1 cellular context compared by ENCODE assay signal in genomic region chr6:107536183-107536582, GRCh38.
TF ChIP-seq lines count a peak whose summit lies in the region.

No MANE protein-coding gene starts in this region.

TF ChIP-seq in H1, 55 proteins besides CTCF, POLR2A, EP300 and RAD21:
- TF ChIP-seq SIX5 (IDR thresholded peaks at IDR 0.05; ENCODE audit: low read depth, low read length): no peak
